ENCODE assay signal across 8 cellular contexts in the genomic region with DNA sequence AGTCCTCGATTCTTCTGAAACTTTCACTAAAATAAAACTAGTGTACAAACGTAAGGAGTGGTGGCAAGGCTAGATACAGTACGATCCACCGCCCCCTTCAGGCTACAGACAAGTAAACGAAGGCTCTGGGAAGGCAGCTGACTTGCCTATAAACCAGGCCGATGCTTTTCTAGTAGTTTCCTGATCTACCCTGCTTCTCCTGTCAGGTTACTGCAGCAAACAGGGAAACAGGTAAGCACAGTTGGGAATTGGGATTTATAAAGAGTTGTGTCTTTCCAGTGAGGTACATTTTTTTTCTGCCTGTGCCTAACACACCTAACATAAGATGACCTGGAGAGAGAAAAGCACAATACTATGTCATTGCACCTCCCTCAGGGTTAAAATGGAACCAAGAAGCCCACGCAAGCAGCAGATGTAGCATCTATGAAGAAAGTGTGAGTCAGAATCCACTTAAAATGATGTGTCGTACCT.
DNase-seq lines count a peak whose midpoint lies in the region; ATAC-seq and TF ChIP-seq lines count a peak whose summit lies in the region.

No MANE protein-coding gene starts in this region.

- H3K9me3 Mint-ChIP-seq in natural killer cell treated with Interleukin-12 subunit alpha and Interleukin-12 subunit beta and Interleukin-15 and Interleukin-18, amount 100 ng/mL, for 72 hours, result no peaks in the 10 kb centered on the region
- H3K9me3 Mint-ChIP-seq in stimulated activated memory B cell treated with anti-CD40 and anti-IgM and Interleukin-4, amounts not matched to agents 10 μg/mL and 1 μg/mL and 100 μg/mL, for 72 hours, result peaks cover 10% of the 10 kb centered on the region

- no peaks in the 10 kb centered on the region for H3K27me3 Mint-ChIP-seq in natural killer cell treated with Interleukin-12 subunit alpha and Interleukin-12 subunit beta and Interleukin-15 and Interleukin-18, amount 100 ng/mL, for 72 hours
- no peaks in the 10 kb centered on the region for H3K27me3 Mint-ChIP-seq in stimulated activated memory B cell treated with anti-CD40 and anti-IgM and Interleukin-4, amounts not matched to agents 10 μg/mL and 1 μg/mL and 100 μg/mL, for 72 hours

- H3K27ac Mint-ChIP-seq in natural killer cell treated with Interleukin-12 subunit alpha and Interleukin-12 subunit beta and Interleukin-15 and Interleukin-18, amount 100 ng/mL, for 72 hours, result peak overlapping the region in 1 of 2 donors; percentile 20
- H3K27ac Mint-ChIP-seq in stimulated activated memory B cell treated with anti-CD40 and anti-IgM and Interleukin-4, amounts not matched to agents 10 μg/mL and 1 μg/mL and 100 μg/mL, for 72 hours, result no peak overlapping the region

- no peak overlapping the region for H3K4me3 ChIP-seq in AG09309 (ENCODE audit: control insufficient read depth, low read depth, low read length)

- peak; percentile 52 for ATAC-seq in natural killer cell treated with Interleukin-12 subunit alpha and Interleukin-12 subunit beta and Interleukin-15 and Interleukin-18, amount 100 ng/mL, for 72 hours
- ATAC-seq in stimulated activated memory B cell treated with anti-CD40 and anti-IgM and Interleukin-4, amounts not matched to agents 10 μg/mL and 1 μg/mL and 100 μg/mL, for 72 hours, result no peak

- DNase-seq in AG09309 (ENCODE audit: low read depth), result no peak
- DNase-seq in HCEC 1CT, result peak; percentile 58
- peak; percentile 4 to 70 for DNase-seq in dermis microvascular lymphatic vessel endothelial cell (ENCODE audit: low read depth in 2 of 2)
- no peak for DNase-seq in natural killer cell treated with Interleukin-12 subunit alpha and Interleukin-12 subunit beta and Interleukin-15 and Interleukin-18, amount 100 ng/mL, for 72 hours (ENCODE audit: low spot score)
- no peak for DNase-seq in germinal center (ENCODE audit: low spot score)
- no peak for DNase-seq in NCI-H2081 (lab: John Stamatoyannopoulos, UW)

- peak; percentile 49 for TF ChIP-seq CTCF in AG09309 (IDR thresholded peaks at IDR 0.05; ENCODE audit: control insufficient read depth, insufficient read depth, low read depth, low read length, missing control alignments)
- 0 out of 2 replicates have a peak, but pooled peaks have one; percentile 19 for TF ChIP-seq CTCF in VCaP (conservative IDR thresholded peaks at IDR 0.05)

- no peak overlapping the region for H3K27ac ChIP-seq in VCaP

- H3K4me1 Mint-ChIP-seq in natural killer cell treated with Interleukin-12 subunit alpha and Interleukin-12 subunit beta and Interleukin-15 and Interleukin-18, amount 100 ng/mL, for 72 hours (ENCODE audit: low read depth in 2 of 2), result peaks cover 5 to 10% of the 10 kb centered on the region in 2 donors
- H3K4me1 Mint-ChIP-seq in stimulated activated memory B cell treated with anti-CD40 and anti-IgM and Interleukin-4, amounts not matched to agents 10 μg/mL and 1 μg/mL and 100 μg/mL, for 72 hours, result peaks cover 12% of the 10 kb centered on the region

- H3K36me3 Mint-ChIP-seq in natural killer cell treated with Interleukin-12 subunit alpha and Interleukin-12 subunit beta and Interleukin-15 and Interleukin-18, amount 100 ng/mL, for 72 hours, result peaks cover 5% of the 10 kb centered on the region
- peaks cover 24% of the 10 kb centered on the region for H3K36me3 Mint-ChIP-seq in stimulated activated memory B cell treated with anti-CD40 and anti-IgM and Interleukin-4, amounts not matched to agents 10 μg/mL and 1 μg/mL and 100 μg/mL, for 72 hours

- no peak overlapping the region for H3K4me3 Mint-ChIP-seq in natural killer cell treated with Interleukin-12 subunit alpha and Interleukin-12 subunit beta and Interleukin-15 and Interleukin-18, amount 100 ng/mL, for 72 hours
- no peak overlapping the region for H3K4me3 Mint-ChIP-seq in stimulated activated memory B cell treated with anti-CD40 and anti-IgM and Interleukin-4, amounts not matched to agents 10 μg/mL and 1 μg/mL and 100 μg/mL, for 72 hours

Comparison
In these comparisons a context has a peak if more than half of its experiments do, and no peak if none do; other contexts are left out.
1. DNase-seq: peak in HCEC 1CT (single experiment) and dermis microvascular lymphatic vessel endothelial cell (2 of 2); none in AG09309 (single experiment), natural killer cell treated with Interleukin-12 subunit alpha and Interleukin-12 subunit beta and Interleukin-15 and Interleukin-18, amount 100 ng/mL, for 72 hours (single experiment), germinal center (single experiment) and NCI-H2081 (0 of 2).